25 cellular contexts compared by ENCODE assay signal in the genomic region with DNA sequence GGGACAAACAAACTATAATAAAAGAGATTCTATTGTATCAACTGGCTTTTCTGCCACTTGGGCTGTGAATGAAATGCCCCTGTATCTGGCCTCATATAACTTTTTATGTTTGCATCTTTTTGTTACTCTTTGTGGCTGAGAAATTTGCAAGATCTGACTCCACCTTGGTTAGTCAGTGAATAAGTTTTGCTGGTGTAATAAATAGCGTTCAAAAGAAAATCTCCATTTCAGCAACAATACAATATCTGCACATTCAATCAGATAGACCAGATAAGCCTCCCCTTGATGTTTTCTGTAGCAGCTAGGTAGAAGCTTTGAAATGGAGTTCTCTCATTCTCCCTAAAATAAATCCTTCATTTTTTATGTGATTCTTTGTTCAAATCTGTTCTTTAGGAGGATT. TPM values are rescaled to one million over a fixed set of nuclear protein-coding genes. Genes with fewer than 3 reads are reported as not detected.
DNase-seq lines count a peak whose midpoint lies in the region; ATAC-seq and TF ChIP-seq lines count a peak whose summit lies in the region.
"Had no signal": no experiment of that assay in that cellular context is flagged by ENCODE, and none has a peak within 500 bp of the region (broad histone marks: within the 10 kb centered on the region; RNA-seq: fewer than 3 reads in every experiment).

No MANE protein-coding gene starts in this region.

- H3K9me3 ChIP-seq in T-helper 17 cell (ENCODE audit: control insufficient read depth, low read length, poor library complexity, severe bottlenecking) (no peaks in the 10 kb centered on the region), psoas muscle (no peaks in the 10 kb centered on the region)
- H3K9me3 ChIP-seq: thoracic aorta had no signal

- no peak for TF ChIP-seq CTCF in psoas muscle (IDR thresholded peaks at IDR 0.05)

- H3K36me3 Mint-ChIP-seq in activated naive CD4-positive, alpha-beta T cell treated with anti-CD3 and anti-CD28 coated beads, Interleukin-2, amount 50 U/mL, for 24 hours: peaks cover 7% of the 10 kb centered on the region
- H3K36me3 Mint-ChIP-seq in T-helper 17 cell (ENCODE audit: low read depth): peaks cover 4% of the 10 kb centered on the region
- no peaks in the 10 kb centered on the region for H3K36me3 Mint-ChIP-seq in activated naive CD8-positive, alpha-beta T cell treated with anti-CD3 and anti-CD28 coated beads, Interleukin-2, amount 50 U/mL, for 24 hours (ENCODE audit: low read depth)

- H3K27ac ChIP-seq in psoas muscle: no peak overlapping the region
- H3K27ac ChIP-seq: C4-2B, thoracic aorta had no signal

- no peaks in the 10 kb centered on the region for H3K36me3 ChIP-seq in psoas muscle (ENCODE audit: insufficient read depth in 1 of 2, low read depth in 1 of 2)
- H3K36me3 ChIP-seq: thoracic aorta had no signal

- H3K4me1 ChIP-seq in psoas muscle: no peaks in the 10 kb centered on the region

- H3K27me3 ChIP-seq in psoas muscle (ENCODE audit: insufficient read depth in 3 of 3, low read length in 2 of 3): no peaks in the 10 kb centered on the region

- H3K9me3 Mint-ChIP-seq in activated naive CD4-positive, alpha-beta T cell treated with anti-CD3 and anti-CD28 coated beads, Interleukin-2, amount 50 U/mL, for 24 hours: no peaks in the 10 kb centered on the region
- H3K9me3 Mint-ChIP-seq in activated naive CD8-positive, alpha-beta T cell treated with anti-CD3 and anti-CD28 coated beads, Interleukin-2, amount 50 U/mL, for 24 hours: no peaks in the 10 kb centered on the region
- H3K9me3 Mint-ChIP-seq: H9 had no signal

- DNase-seq in activated naive CD4-positive, alpha-beta T cell treated with Interleukin-2 at 50 U/mL for 16 hours: no peak
- no peak for DNase-seq in T-helper 17 cell
- no peak for DNase-seq in activated naive CD8-positive, alpha-beta T cell treated with anti-CD3 and anti-CD28 coated beads, Interleukin-2, amount 50 U/mL, for 24 hours
- DNase-seq in ACHN: no peak
- DNase-seq in psoas muscle: no peak
- DNase-seq: anterior cingulate cortex, DMS 273 treated with DMSO at 0.1 percent for 48 hours, H9, hypothalamus, Kasumi-1, mesenchymal stem cell, NCI-H1048, NCI-H1694 treated with DMSO at 0.1 percent for 48 hours, NCI-H2171, NCI-H526, occipital lobe had no signal

- intact Hi-C loops in psoas muscle (cut with DNase I): no loop called here

- in situ Hi-C loops in ACHN (cut with HindIII; ENCODE audit: low pct_ligation_motif_present, low pct_unique_long_range_greater_than_20kb, low sequenced_read_pairs): no loop called here

- WGBS in psoas muscle, 3 donors: 77 to 94% (median 82%) methylated on average over 1 of the region's 1 CpG

- H3K4me3 Mint-ChIP-seq in activated naive CD4-positive, alpha-beta T cell treated with anti-CD3 and anti-CD28 coated beads, Interleukin-2, amount 50 U/mL, for 24 hours: peak overlapping the region; percentile 88
- H3K4me3 Mint-ChIP-seq in T-helper 17 cell: peak overlapping the region; percentile 88
- H3K4me3 Mint-ChIP-seq in activated naive CD8-positive, alpha-beta T cell treated with anti-CD3 and anti-CD28 coated beads, Interleukin-2, amount 50 U/mL, for 24 hours: peak overlapping the region; percentile 76
- H3K4me3 Mint-ChIP-seq: H9 had no signal

- H3K4me3 ChIP-seq in psoas muscle: no peak overlapping the region
- H3K4me3 ChIP-seq: skin epidermis, thoracic aorta had no signal

- peak; percentile 70 for ATAC-seq in T-helper 17 cell
- peak; percentile 26 for ATAC-seq in activated naive CD8-positive, alpha-beta T cell treated with anti-CD3 and anti-CD28 coated beads, Interleukin-2, amount 50 U/mL, for 24 hours
- ATAC-seq in psoas muscle: no peak
- ATAC-seq in GM19397 (IDR thresholded peaks at IDR 0.05; ENCODE audit: unreplicated experiment): no peak
- ATAC-seq: left lobe of liver had no signal

- peaks cover 93% of the 10 kb centered on the region for H3K4me1 Mint-ChIP-seq in activated naive CD4-positive, alpha-beta T cell treated with anti-CD3 and anti-CD28 coated beads, Interleukin-2, amount 50 U/mL, for 24 hours
- H3K4me1 Mint-ChIP-seq in T-helper 17 cell: peaks cover 73% of the 10 kb centered on the region
- peaks cover 92% of the 10 kb centered on the region for H3K4me1 Mint-ChIP-seq in activated naive CD8-positive, alpha-beta T cell treated with anti-CD3 and anti-CD28 coated beads, Interleukin-2, amount 50 U/mL, for 24 hours

- peak overlapping the region; percentile 99 for H3K27ac Mint-ChIP-seq in activated naive CD4-positive, alpha-beta T cell treated with anti-CD3 and anti-CD28 coated beads, Interleukin-2, amount 50 U/mL, for 24 hours
- peak overlapping the region; percentile 99 for H3K27ac Mint-ChIP-seq in T-helper 17 cell
- H3K27ac Mint-ChIP-seq in activated naive CD8-positive, alpha-beta T cell treated with anti-CD3 and anti-CD28 coated beads, Interleukin-2, amount 50 U/mL, for 24 hours: peak overlapping the region; percentile 89
- H3K27ac Mint-ChIP-seq: H9 had no signal

- no peaks in the 10 kb centered on the region for H3K27me3 Mint-ChIP-seq in activated naive CD4-positive, alpha-beta T cell treated with anti-CD3 and anti-CD28 coated beads, Interleukin-2, amount 50 U/mL, for 24 hours
- H3K27me3 Mint-ChIP-seq in T-helper 17 cell: no peaks in the 10 kb centered on the region
- no peaks in the 10 kb centered on the region for H3K27me3 Mint-ChIP-seq in activated naive CD8-positive, alpha-beta T cell treated with anti-CD3 and anti-CD28 coated beads, Interleukin-2, amount 50 U/mL, for 24 hours

RNA-seq across cellular contexts. Expression of a gene that starts 12.0 kb away (rescaled TPM):
- total RNA-seq in T-helper 17 cell (100 to 1,000 TPM in 1 of 2 donors, 10 to 100 TPM in 1; 87.0 to 100 TPM), psoas muscle (under 1 TPM in 2 of 4 donors, not detected in 2; 0.14 to 0.15 TPM)
- polyA plus RNA-seq in psoas muscle: under 1 TPM in 1 of 3 donors, not detected in 2; 0.03 TPM
- total RNA-seq: G401, H9, occipital lobe, RPMI7951, SK-MEL-5, thoracic aorta had no signal

Comparison
In these comparisons a context has a peak if more than half of its experiments do, and no peak if none do; other contexts are left out.
1. ATAC-seq: peak in T-helper 17 cell (single experiment) and activated naive CD8-positive, alpha-beta T cell treated with anti-CD3 and anti-CD28 coated beads, Interleukin-2, amount 50 U/mL, for 24 hours (single experiment); none in psoas muscle (0 of 4) and GM19397 (single experiment).
2. RNA of a gene that starts 12.0 kb away (total RNA-seq): 87.0 to 100 TPM in T-helper 17 cell; 0.14 to 0.15 TPM in psoas muscle; every median in the first group is over 10 times any median in the second.
3. Peak in every context shown above with its lines, with median percentiles within 50 percentile points of each other: H3K27ac Mint-ChIP-seq and H3K4me3 Mint-ChIP-seq.